Comparison of ENCODE assay signal across 8 cellular contexts in genomic region chr15:68230157-68231100, GRCh38. TPM values are rescaled to one million over a fixed set of nuclear protein-coding genes. Genes with fewer than 3 reads are reported as not detected.
A peak's percentile ranks its signal among the peaks of the same experiment; 100 is the strongest.
DNase-seq lines count a peak whose midpoint lies in the region; FAIRE-seq and TF ChIP-seq lines count a peak whose summit lies in the region.

No MANE protein-coding gene starts in this region.

- TF ChIP-seq CTCF in NB4 (IDR thresholded peaks at IDR 0.05; ENCODE audit: low read depth, low read length), result no peak
- no peak for TF ChIP-seq CTCF in bronchial epithelial cell (IDR thresholded peaks at IDR 0.05; ENCODE audit: insufficient read depth, low read length, severe bottlenecking)
- no peak for TF ChIP-seq CTCF in mesothelial cell of epicardium (IDR thresholded peaks at IDR 0.05; ENCODE audit: unreplicated experiment)

- H3K27me3 ChIP-seq in bronchial epithelial cell (ENCODE audit: control insufficient read depth, insufficient read depth, low read length), result no peaks in the 10 kb centered on the region

- H3K36me3 ChIP-seq in bronchial epithelial cell (ENCODE audit: control insufficient read depth, insufficient read depth, low read length), result no peaks in the 10 kb centered on the region

- H3K36me3 Mint-ChIP-seq in T-helper 2 cell treated with Interferon-gamma antibody and Interleukin-4, amounts not matched to agents 5 μg/mL and 100 μg/mL, for 36 hours (ENCODE audit: low read depth), result peaks cover 8% of the 10 kb centered on the region
- H3K36me3 Mint-ChIP-seq in mesothelial cell of epicardium, result no peaks in the 10 kb centered on the region

- H3K9me3 Mint-ChIP-seq in T-helper 2 cell treated with Interferon-gamma antibody and Interleukin-4, amounts not matched to agents 5 μg/mL and 100 μg/mL, for 36 hours, result no peaks in the 10 kb centered on the region
- H3K9me3 Mint-ChIP-seq in mesothelial cell of epicardium, result no peaks in the 10 kb centered on the region

- H3K4me3 ChIP-seq in NB4 (ENCODE audit: low read depth, low read length) (peak overlapping the region; percentile 66), bronchial epithelial cell (ENCODE audit: low read depth, low read length) (peak overlapping the region; percentile 62)

- DNase-seq in T-helper 2 cell treated with Interferon-gamma antibody and Interleukin-4, amounts not matched to agents 5 μg/mL and 100 μg/mL, for 36 hours (ENCODE audit: low spot score), result no peak
- no peak for DNase-seq in T-helper 2 cell
- peak; percentile 23 for DNase-seq in NB4 (ENCODE audit: low read depth)
- no peak for DNase-seq in bronchial epithelial cell (ENCODE audit: low read depth)
- no peak for DNase-seq in mesothelial cell of epicardium (ENCODE audit: low spot score in 2 of 2, unreplicated experiment in 2 of 2)
- no peak for DNase-seq in NK-92 (lab: John Stamatoyannopoulos, UW; ENCODE audit: unreplicated experiment)
- no peak for DNase-seq in NCI-H1417 (lab: John Stamatoyannopoulos, UW)
- no peak for DNase-seq in SKM-1 (lab: John Stamatoyannopoulos, UW; ENCODE audit: unreplicated experiment)

- H3K27ac Mint-ChIP-seq in T-helper 2 cell treated with Interferon-gamma antibody and Interleukin-4, amounts not matched to agents 5 μg/mL and 100 μg/mL, for 36 hours, result peak overlapping the region; percentile 89
- peak overlapping the region; percentile 84 for H3K27ac Mint-ChIP-seq in mesothelial cell of epicardium

- H3K4me1 Mint-ChIP-seq in T-helper 2 cell treated with Interferon-gamma antibody and Interleukin-4, amounts not matched to agents 5 μg/mL and 100 μg/mL, for 36 hours (ENCODE audit: low read depth), result peaks cover 25% of the 10 kb centered on the region
- peaks cover 39% of the 10 kb centered on the region for H3K4me1 Mint-ChIP-seq in mesothelial cell of epicardium

- no peak for TF ChIP-seq POLR2A in NB4 (IDR thresholded peaks at IDR 0.05; ENCODE audit: extremely low read depth, insufficient read length)

- H3K4me3 Mint-ChIP-seq in T-helper 2 cell treated with Interferon-gamma antibody and Interleukin-4, amounts not matched to agents 5 μg/mL and 100 μg/mL, for 36 hours, result peak overlapping the region; percentile 95
- peak overlapping the region; percentile 75 for H3K4me3 Mint-ChIP-seq in mesothelial cell of epicardium

- peaks cover 4% of the 10 kb centered on the region for H3K27me3 Mint-ChIP-seq in T-helper 2 cell treated with Interferon-gamma antibody and Interleukin-4, amounts not matched to agents 5 μg/mL and 100 μg/mL, for 36 hours (ENCODE audit: low read depth)
- H3K27me3 Mint-ChIP-seq in mesothelial cell of epicardium (ENCODE audit: low read depth), result no peaks in the 10 kb centered on the region

- FAIRE-seq in bronchial epithelial cell (lab: Jason Lieb, UNC), result no peak

RNA-seq across cellular contexts. Expression of gene CLN6, which starts 0.9 kb away (rescaled TPM):
- total RNA-seq in bronchial epithelial cell (6.1 and 8.2 TPM in 2 replicates), mesothelial cell of epicardium (35.1 to 35.8 TPM (median 35.3 TPM) in 3 replicates)

RNA-seq across cellular contexts. Expression of gene CALML4, which starts 25.3 kb away (rescaled TPM):
- 4.5 and 6.4 TPM in 2 replicates for total RNA-seq in bronchial epithelial cell
- 8.3 to 10.2 TPM (median 8.4 TPM) in 3 replicates for total RNA-seq in mesothelial cell of epicardium

RNA-seq across cellular contexts. Expression of gene FEM1B, which starts 47.1 kb away (rescaled TPM):
- total RNA-seq in bronchial epithelial cell (73.5 and 94.2 TPM in 2 replicates), mesothelial cell of epicardium (49.6 to 61.0 TPM (median 54.6 TPM) in 3 replicates)
